7 cellular contexts compared by ENCODE assay signal in the genomic region with DNA sequence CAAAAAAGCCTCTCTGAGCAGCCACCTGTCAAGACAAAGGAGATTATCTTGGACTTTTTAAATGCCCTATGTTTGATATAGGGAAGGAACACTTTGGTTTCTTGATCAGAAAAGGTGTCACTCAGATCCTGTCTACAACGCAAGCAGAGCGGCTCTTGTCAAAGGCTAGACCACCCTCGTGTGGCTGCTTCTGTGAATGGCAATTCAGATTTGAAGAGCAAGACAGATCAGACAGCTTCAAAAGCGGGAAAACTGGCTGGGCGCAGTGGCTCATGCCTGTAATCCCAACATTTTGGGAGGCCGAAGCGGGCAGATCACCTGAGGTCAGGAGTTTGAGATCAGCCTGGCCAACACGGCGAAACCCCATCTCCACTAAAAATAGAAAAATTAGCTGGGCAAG. TPM values are rescaled to one million over a fixed set of nuclear protein-coding genes. Genes with fewer than 3 reads are reported as not detected.
DNase-seq lines count a peak whose midpoint lies in the region; ATAC-seq, FAIRE-seq and TF ChIP-seq lines count a peak whose summit lies in the region.

No MANE protein-coding gene starts in this region.

- peak; percentile 64 to 76 (median 67) for TF ChIP-seq CTCF in K562 (IDR thresholded peaks at IDR 0.05 in 2 of 3, conservative IDR thresholded peaks at IDR 0.05 in 1 of 3; ENCODE audit: insufficient read depth in 2 of 3, low read depth in 1 of 3, low read length in 3 of 3)

- H3K36me3 ChIP-seq in K562 (ENCODE audit: control insufficient read depth, insufficient read depth, low read length), result no peaks in the 10 kb centered on the region

- no peaks in the 10 kb centered on the region for H3K9me3 ChIP-seq in K562 (replicated peaks; ENCODE audit: control insufficient read depth, insufficient read depth, low read depth, low read length)

- H4K20me1 ChIP-seq in K562 (replicated peaks; ENCODE audit: control insufficient read depth, insufficient read depth, low read length), result no peaks in the 10 kb centered on the region

- in situ Hi-C loops in K562 (cut with MboI), result loop anchor here (10.0 kb wide), 1 partner anchor 286 kb away; no protein-coding TSS in a partner anchor

- FAIRE-seq in K562 (lab: Jason Lieb, UNC), result peak; percentile 96

- TF ChIP-seq RAD21 in K562 (CRISPR knock-in tag; conservative IDR thresholded peaks at IDR 0.05 in 1 of 2, IDR thresholded peaks at IDR 0.05 in 1 of 2), result peak; percentile 76 to 86

- H3K79me2 ChIP-seq in K562 (ENCODE audit: control insufficient read depth, insufficient read depth, low read length), result no peaks in the 10 kb centered on the region

- peak; percentile 53 for ATAC-seq in HG02884 (IDR thresholded peaks at IDR 0.05; ENCODE audit: unreplicated experiment)
- peak; percentile 92 for ATAC-seq in K562
- no peak for ATAC-seq in HG03442 (IDR thresholded peaks at IDR 0.05; ENCODE audit: unreplicated experiment)

- CTCF ChIA-PET in K562 (lab: Yijun Ruan, JAX; ENCODE audit: low intra/inter-chr PET ratio), result interaction anchor here (0.6 to 2.2 kb wide), 5 partner anchors 290 to 1006 kb away, joined by 3 to 12 read pairs (median 5); no protein-coding TSS in a partner anchor

- H3K9ac ChIP-seq in K562 (ENCODE audit: insufficient read depth in 1 of 2, low read depth in 2 of 2, low read length in 2 of 2), result no peak overlapping the region

- no peaks in the 10 kb centered on the region for H3K27me3 ChIP-seq in K562 (ENCODE audit: control insufficient read depth in 2 of 2, insufficient read depth in 2 of 2, low read length in 2 of 2)

- DNase-seq in ELF-1 (ENCODE audit: low read depth, low spot score) (peak; percentile 78), NCI-H748 treated with DMSO at 0.1 percent for 48 hours (lab: John Stamatoyannopoulos, UW) (peak; percentile 70), K562 (ENCODE audit: extremely low read depth in 1 of 4, low spot score in 3 of 4) (peak; percentile 19 to 77 (median 44)), iPS-NIHi7 (ENCODE audit: extremely low spot score) (peak; percentile 77), substantia nigra (lab: John Stamatoyannopoulos, UW) (peak in 35 of 49 donors; percentile 5 to 72 (median 42))

- no peak overlapping the region for H2AFZ ChIP-seq in K562 (ENCODE audit: low read depth, low read length)

- BruUV-seq in K562 (replicated peaks; lab: Mats Ljungman, UMichigan), result no TSS peak

- H3K4me1 ChIP-seq in K562 (replicated peaks in 1 of 2; ENCODE audit: control insufficient read depth in 2 of 2, insufficient read depth in 2 of 2, low read length in 2 of 2), result peaks cover 0 to 3% of the 10 kb centered on the region in 2 experiments; a peak in 2 of 5 replicates

- POLR2A ChIA-PET in K562 (lab: Yijun Ruan, JAX), result interaction anchor here (0.6 to 1.5 kb wide), 5 partner anchors 8 to 644 kb away, joined by 3 to 14 read pairs (median 3); a partner anchor contains a TSS

- intact Hi-C loops in K562 (cut with micrococcal nuclease), result loop anchor here (2.0 to 10.0 kb wide), 3 partner anchors 103 to 650 kb away; no protein-coding TSS in a partner anchor

- no peaks in the 10 kb centered on the region for H3K9me1 ChIP-seq in K562 (ENCODE audit: control insufficient read depth, insufficient read depth, low read length)

- H3K27ac ChIP-seq in K562 (ENCODE audit: extremely low read depth, low read depth, low read length), result no peak overlapping the region
- H3K27ac ChIP-seq in substantia nigra (ENCODE audit: low read depth, low read length, poor library complexity, severe bottlenecking), result no peak overlapping the region

- TF ChIP-seq POLR2A in K562 (conservative IDR thresholded peaks at IDR 0.05), result no peak

- H3K4me3 ChIP-seq in K562, result no peak overlapping the region

- no peak for TF ChIP-seq EP300 in K562 (IDR thresholded peaks at IDR 0.05; ENCODE audit: low read length)

- H3K4me2 ChIP-seq in K562 (ENCODE audit: insufficient read depth, low read length), result no peak overlapping the region

- WGBS in K562 (ENCODE audit: insufficient coverage, low coverage, missing lambda C conversion rate), result 11% methylated on average over 9 of the region's 9 CpGs

TF ChIP-seq in K562, 482 proteins besides CTCF, POLR2A, EP300 and RAD21 (continues in another document):
- TF ChIP-seq HDAC6 (IDR thresholded peaks at IDR 0.05; ENCODE audit: low read depth, low read length), result no peak
- no peak for TF ChIP-seq SIRT6 (IDR thresholded peaks at IDR 0.05; ENCODE audit: low read depth, low read length)
- TF ChIP-seq, protein P1, sequence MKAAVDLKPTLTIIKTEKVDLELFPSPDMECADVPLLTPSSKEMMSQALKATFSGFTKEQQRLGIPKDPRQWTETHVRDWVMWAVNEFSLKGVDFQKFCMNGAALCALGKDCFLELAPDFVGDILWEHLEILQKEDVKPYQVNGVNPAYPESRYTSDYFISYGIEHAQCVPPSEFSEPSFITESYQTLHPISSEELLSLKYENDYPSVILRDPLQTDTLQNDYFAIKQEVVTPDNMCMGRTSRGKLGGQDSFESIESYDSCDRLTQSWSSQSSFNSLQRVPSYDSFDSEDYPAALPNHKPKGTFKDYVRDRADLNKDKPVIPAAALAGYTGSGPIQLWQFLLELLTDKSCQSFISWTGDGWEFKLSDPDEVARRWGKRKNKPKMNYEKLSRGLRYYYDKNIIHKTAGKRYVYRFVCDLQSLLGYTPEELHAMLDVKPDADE (conservative IDR thresholded peaks at IDR 0.05; ENCODE audit: control insufficient read depth, low read depth, low read length), result no peak

RNA-seq across cellular contexts. Expression of a gene that starts 10.1 kb away (rescaled TPM):
- total RNA-seq in K562 (2011; cell fraction: chromatin; rRNA removed; ENCODE audit: low replicate concordance), result 6.8 and 14.9 TPM in 2 replicates
- 15.7 and 16.8 TPM in 2 replicates for total RNA-seq in K562 (2011; cell fraction: nucleolus; rRNA removed)
- 10.8 and 11.6 TPM in 2 replicates for total RNA-seq in K562 (2011; cell fraction: nucleoplasm; rRNA removed)
- total RNA-seq in K562 (2014; rRNA removed) (50.4 and 50.9 TPM in 2 replicates), K562 (2014; rRNA removed; fragmentation: Illumina TruSeq; extraction: Trizol) (27.5 and 31.9 TPM in 2 replicates), K562 (2015; rRNA removed; fragmentation: Illumina TruSeq; extraction: Trizol) (35.0 and 35.7 TPM in 2 replicates), K562 (2021) (30.3 and 35.7 TPM in 2 replicates)
- polyA plus RNA-seq in K562 (2011; rRNA removed) (31.7 and 37.7 TPM in 2 replicates), K562 (2014; fragmentation: Illumina TruSeq; extraction: Trizol) (35.6 and 36.1 TPM in 2 replicates), K562 (2014; fragmentation: Nextera tagmentation; extraction: Ambion mirVana) (1 to 10 TPM; 7.7 to 8.9 TPM), K562 (2014; rRNA removed) (37.5 and 46.5 TPM in 2 replicates)
- polyA plus RNA-seq in K562 (2011; cell fraction: cytosol; rRNA removed), result 40.1 and 55.8 TPM in 2 replicates
- polyA plus RNA-seq in K562 (2011; cell fraction: nucleus; rRNA removed), result 21.6 and 23.4 TPM in 2 replicates
- 22.6 and 23.8 TPM in 2 replicates for polyA plus RNA-seq in K562 (2012)
- polyA minus RNA-seq in K562 (2011; rRNA and poly(A)+ RNA removed), result 15.8 and 20.0 TPM in 2 replicates
- polyA minus RNA-seq in K562 (2011; cell fraction: cytosol; rRNA and poly(A)+ RNA removed), result 9.6 and 12.7 TPM in 2 replicates
- polyA minus RNA-seq in K562 (2011; cell fraction: nucleus; rRNA and poly(A)+ RNA removed), result 5.7 and 6.7 TPM in 2 replicates

RNA-seq across cellular contexts. Expression of a gene that starts 21.5 kb away (rescaled TPM):
- 25.2 and 30.4 TPM in 2 replicates for total RNA-seq in K562 (2011; cell fraction: chromatin; rRNA removed; ENCODE audit: low replicate concordance)
- 20.7 and 30.9 TPM in 2 replicates for total RNA-seq in K562 (2011; cell fraction: nucleolus; rRNA removed)
- total RNA-seq in K562 (2011; cell fraction: nucleoplasm; rRNA removed), result 17.2 and 29.5 TPM in 2 replicates
- total RNA-seq in K562 (2014; rRNA removed) (7.0 and 9.6 TPM in 2 replicates), K562 (2014; rRNA removed; fragmentation: Illumina TruSeq; extraction: Trizol) (6.5 and 6.9 TPM in 2 replicates), K562 (2015; rRNA removed; fragmentation: Illumina TruSeq; extraction: Trizol) (6.1 and 7.9 TPM in 2 replicates), K562 (2021) (8.6 and 10.2 TPM in 2 replicates)
- polyA plus RNA-seq in K562 (2011; rRNA removed) (15.7 and 21.9 TPM in 2 replicates), K562 (2014; fragmentation: Illumina TruSeq; extraction: Trizol) (7.4 and 9.7 TPM in 2 replicates), K562 (2014; fragmentation: Nextera tagmentation; extraction: Ambion mirVana) (1 to 10 TPM; 1.2 to 1.8 TPM), K562 (2014; rRNA removed) (9.5 and 11.9 TPM in 2 replicates)
- polyA plus RNA-seq in K562 (2011; cell fraction: cytosol; rRNA removed), result 14.1 and 19.4 TPM in 2 replicates
- polyA plus RNA-seq in K562 (2011; cell fraction: nucleus; rRNA removed), result 36.9 and 43.8 TPM in 2 replicates
- polyA plus RNA-seq in K562 (2012), result 6.2 and 9.0 TPM in 2 replicates
- polyA minus RNA-seq in K562 (2011; rRNA and poly(A)+ RNA removed), result 21.8 and 24.4 TPM in 2 replicates
- polyA minus RNA-seq in K562 (2011; cell fraction: cytosol; rRNA and poly(A)+ RNA removed), result 6.7 and 30.8 TPM in 2 replicates
- 27.7 and 41.8 TPM in 2 replicates for polyA minus RNA-seq in K562 (2011; cell fraction: nucleus; rRNA and poly(A)+ RNA removed)
